In the genomic region with DNA sequence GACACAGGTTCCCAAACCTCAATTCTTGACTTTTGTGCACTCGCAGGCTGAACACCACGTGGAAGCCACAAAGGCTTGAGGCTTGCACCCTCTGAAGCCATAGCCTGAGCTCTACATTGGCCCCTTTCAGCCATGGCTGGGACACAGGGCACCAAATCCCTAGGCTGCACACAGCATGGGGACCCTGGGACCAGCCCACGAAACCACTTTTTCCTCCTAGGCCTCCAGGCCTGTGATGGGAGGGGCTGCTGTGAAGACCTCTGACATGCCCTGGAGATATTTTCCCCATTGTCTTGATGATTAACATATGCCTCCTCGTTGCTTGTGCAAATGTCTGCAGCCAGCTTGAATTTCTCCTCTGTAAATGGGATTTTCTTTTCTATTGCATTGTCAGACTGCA, we compare ENCODE assay signal across 6 cellular contexts. TPM values are rescaled to one million over a fixed set of nuclear protein-coding genes. Genes with fewer than 3 reads are reported as not detected.
DNase-seq lines count a peak whose midpoint lies in the region; ATAC-seq, FAIRE-seq and TF ChIP-seq lines count a peak whose summit lies in the region.
"Not testable (repeated sequence)": the region's sequence is repeated elsewhere in the genome, so short reads cannot be mapped to it uniquely, and the experiment has no call there.

No MANE protein-coding gene starts in this region.

- TF ChIP-seq CTCF in A549 (IDR thresholded peaks at IDR 0.05); CD4-positive, alpha-beta T cell (IDR thresholded peaks at IDR 0.05); HEK293 (tag by site-specific recombination; IDR thresholded peaks at IDR 0.05); endothelial cell (IDR thresholded peaks at IDR 0.05; ENCODE audit: unreplicated experiment); smooth muscle cell (IDR thresholded peaks at IDR 0.05; ENCODE audit: borderline replicate concordance, insufficient read depth, poor library complexity, severe bottlenecking): not testable (repeated sequence)

- peaks cover 73% of the 10 kb centered on the region for H3K36me3 Mint-ChIP-seq in CD4-positive, alpha-beta T cell (ENCODE audit: low read depth)
- peaks cover 29% of the 10 kb centered on the region for H3K36me3 Mint-ChIP-seq in activated naive CD4-positive, alpha-beta T cell treated with anti-CD3 and anti-CD28 coated beads, Interleukin-2, amount 50 U/mL, for 24 hours
- peaks cover 19% of the 10 kb centered on the region for H3K36me3 Mint-ChIP-seq in endothelial cell (ENCODE audit: low read depth, unreplicated experiment)

- H3K4me3 ChIP-seq in A549; HEK293 (ENCODE audit: low read depth, low read length); smooth muscle cell: not testable (repeated sequence)

- TF ChIP-seq POLR2A in A549 (IDR thresholded peaks at IDR 0.05; ENCODE audit: low read length) = not testable (repeated sequence)

- not testable (repeated sequence) for H3K9ac ChIP-seq in smooth muscle cell (ENCODE audit: low read depth)

- H3K79me2 ChIP-seq in smooth muscle cell (ENCODE audit: low read depth) = not testable (repeated sequence)

- H3K4me1 Mint-ChIP-seq in CD4-positive, alpha-beta T cell (ENCODE audit: low read depth) = peaks cover 44% of the 10 kb centered on the region
- H3K4me1 Mint-ChIP-seq in activated naive CD4-positive, alpha-beta T cell treated with anti-CD3 and anti-CD28 coated beads, Interleukin-2, amount 50 U/mL, for 24 hours = peaks cover 42% of the 10 kb centered on the region
- peaks cover 20% of the 10 kb centered on the region for H3K4me1 Mint-ChIP-seq in endothelial cell (ENCODE audit: unreplicated experiment)

- H4K20me1 ChIP-seq in smooth muscle cell (ENCODE audit: low read depth) = not testable (repeated sequence)

- CTCF ChIA-PET in A549 (lab: Yijun Ruan, JAX); CD4-positive, alpha-beta T cell (lab: Charles Lee); HEK293 (lab: Yijun Ruan, JAX): not testable (repeated sequence)

- H3K9me3 Mint-ChIP-seq in CD4-positive, alpha-beta T cell; activated naive CD4-positive, alpha-beta T cell treated with anti-CD3 and anti-CD28 coated beads, Interleukin-2, amount 50 U/mL, for 24 hours; endothelial cell (ENCODE audit: unreplicated experiment): not testable (repeated sequence)

- TF ChIP-seq EP300 in A549 (IDR thresholded peaks at IDR 0.05) = not testable (repeated sequence)

- not testable (repeated sequence) for H3K27ac ChIP-seq in A549; CD4-positive, alpha-beta T cell (ENCODE audit: low read depth, low read length); HEK293 (ENCODE audit: extremely low read depth, low read depth, low read length)
- peak overlapping the region; percentile 88 for H3K27ac ChIP-seq in smooth muscle cell (ENCODE audit: low read depth)

- H3K36me3 ChIP-seq in HEK293 (ENCODE audit: control insufficient read depth in 2 of 2, insufficient read depth in 1 of 2, low read length in 2 of 2); smooth muscle cell (ENCODE audit: low read depth): not testable (repeated sequence)

- ATAC-seq in A549; CD4-positive, alpha-beta T cell (ENCODE audit: poor library complexity): not testable (repeated sequence)

- not testable (repeated sequence) for FAIRE-seq in A549 (lab: Jason Lieb, UNC)

- 61% methylated on average over 4 of the region's 4 CpGs for WGBS in A549 (ENCODE audit: missing lambda C conversion rate)
- 95% methylated on average over 4 of the region's 4 CpGs for WGBS in smooth muscle cell (ENCODE audit: low lambda C conversion rate)

- H2AFZ ChIP-seq in smooth muscle cell (ENCODE audit: low read depth) = not testable (repeated sequence)

- H3K27me3 ChIP-seq in CD4-positive, alpha-beta T cell (ENCODE audit: control insufficient read depth, insufficient read depth, low read length); smooth muscle cell (ENCODE audit: low read depth): not testable (repeated sequence)

- not testable (repeated sequence) for DNase-seq in A549 (ENCODE audit: low read depth in 1 of 2, low spot score in 1 of 2); CD4-positive, alpha-beta T cell; endothelial cell (ENCODE audit: low spot score); smooth muscle cell (lab: John Stamatoyannopoulos, UW; ENCODE audit: unreplicated experiment)

- TF ChIP-seq RAD21 in A549 (conservative IDR thresholded peaks at IDR 0.05 in 1 of 2, IDR thresholded peaks at IDR 0.05 in 1 of 2) = not testable (repeated sequence)

- H3K27ac Mint-ChIP-seq in CD4-positive, alpha-beta T cell = peak overlapping the region; percentile 2
- H3K27ac Mint-ChIP-seq in activated naive CD4-positive, alpha-beta T cell treated with anti-CD3 and anti-CD28 coated beads, Interleukin-2, amount 50 U/mL, for 24 hours = peak overlapping the region; percentile 30
- not testable (repeated sequence) for H3K27ac Mint-ChIP-seq in endothelial cell (ENCODE audit: unreplicated experiment)

- H3K9me3 ChIP-seq in A549 = peaks cover 12% of the 10 kb centered on the region; the same call in 2 of the 3 replicates
- H3K9me3 ChIP-seq in CD4-positive, alpha-beta T cell (ENCODE audit: control insufficient read depth, low read length) = peaks cover 17% of the 10 kb centered on the region
- H3K9me3 ChIP-seq in HEK293 (ENCODE audit: control insufficient read depth, insufficient read depth, low read depth, low read length); smooth muscle cell (replicated peaks; ENCODE audit: low read depth): not testable (repeated sequence)

- intact Hi-C loops in CD4-positive, alpha-beta T cell (cut with DNase I, micrococcal nuclease) = not testable (repeated sequence)

- not testable (repeated sequence) for H3K4me3 Mint-ChIP-seq in CD4-positive, alpha-beta T cell; activated naive CD4-positive, alpha-beta T cell treated with anti-CD3 and anti-CD28 coated beads, Interleukin-2, amount 50 U/mL, for 24 hours
- peak overlapping the region; percentile 72 for H3K4me3 Mint-ChIP-seq in endothelial cell (ENCODE audit: unreplicated experiment)

- not testable (repeated sequence) for H3K4me2 ChIP-seq in A549, smooth muscle cell

- not testable (repeated sequence) for H3K27me3 Mint-ChIP-seq in CD4-positive, alpha-beta T cell; activated naive CD4-positive, alpha-beta T cell treated with anti-CD3 and anti-CD28 coated beads, Interleukin-2, amount 50 U/mL, for 24 hours; endothelial cell (ENCODE audit: unreplicated experiment)

- H3K4me1 ChIP-seq in A549; HEK293 (ENCODE audit: control insufficient read depth, insufficient read depth, low read length): not testable (repeated sequence)
- H3K4me1 ChIP-seq in smooth muscle cell (ENCODE audit: low read depth) = peaks cover 12% of the 10 kb centered on the region

- H3F3A ChIP-seq in smooth muscle cell (ENCODE audit: low read depth) = peaks cover 37% of the 10 kb centered on the region

- POLR2A ChIA-PET in A549 (lab: Yijun Ruan, JAX); CD4-positive, alpha-beta T cell (lab: Charles Lee); HEK293 (lab: Yijun Ruan, JAX): not testable (repeated sequence)

TF ChIP-seq in A549, 52 proteins besides CTCF, POLR2A, EP300 and RAD21:
- peak; percentile 50 for TF ChIP-seq ZFP36 (IDR thresholded peaks at IDR 0.05; ENCODE audit: borderline replicate concordance, partially characterized antibody)

TF ChIP-seq in HEK293, 187 proteins besides CTCF, POLR2A, EP300 and RAD21:
- TF ChIP-seq ZNF585B (tag by site-specific recombination; IDR thresholded peaks at IDR 0.05) = peak; percentile 92

RNA-seq across cellular contexts. Expression of a gene that starts 25.0 kb away (rescaled TPM):
- polyA plus RNA-seq in A549 (2011; rRNA removed) = 17.2 and 20.7 TPM in 2 replicates
- polyA plus RNA-seq in A549 (2012; cell fraction: cytosol; rRNA removed) = 13.6 and 19.5 TPM in 2 replicates
- polyA plus RNA-seq in A549 (2012; cell fraction: nucleus; rRNA removed) = 11.3 and 16.7 TPM in 2 replicates
- 8.2 to 9.1 TPM (median 8.4 TPM) in 3 replicates for polyA plus RNA-seq in A549 (2017; fragmentation: RNase III; extraction: RNeasy Plus Mini Kit Qiagen cat#74134 plus additional on column Dnase treatment)
- polyA minus RNA-seq in A549 (2011; rRNA and poly(A)+ RNA removed) = 60.1 and 68.9 TPM in 2 replicates
- 100 to 1,000 TPM; 123 to 135 TPM for total RNA-seq in CD4-positive, alpha-beta T cell
- 50.2 TPM for total RNA-seq in endothelial cell (ENCODE audit: unreplicated experiment)
- 44.0 and 65.3 TPM in 2 replicates for total RNA-seq in smooth muscle cell
- polyA plus RNA-seq in smooth muscle cell = 41.6 and 64.1 TPM in 2 replicates
